ENCODE assay signal across 1 cellular context in the genomic region with DNA sequence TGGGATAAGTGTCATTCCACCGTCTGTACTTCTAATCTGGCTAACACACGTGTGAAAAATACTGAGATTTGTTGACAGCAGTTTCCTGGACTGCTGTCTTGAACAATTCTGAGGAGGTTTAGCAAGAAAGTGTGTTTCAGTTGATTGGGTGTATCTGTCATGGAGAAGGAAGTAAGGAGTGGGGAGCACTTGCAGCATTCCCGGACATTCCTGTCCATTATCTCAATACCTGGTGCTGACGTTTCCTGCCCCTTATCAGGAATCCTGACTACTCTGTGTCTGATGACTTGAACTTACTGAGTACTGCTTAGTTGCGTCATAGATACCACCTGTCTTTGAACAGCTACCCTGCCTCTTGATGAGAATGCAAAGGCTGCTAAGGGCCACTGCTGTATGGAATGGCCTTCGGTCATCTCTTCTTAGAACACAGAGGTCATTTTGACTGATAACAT.
A peak's percentile ranks its signal among the peaks of the same experiment; 100 is the strongest.
TF ChIP-seq lines count a peak whose summit lies in the region.

No MANE protein-coding gene starts in this region.

TF ChIP-seq in K562, 482 proteins besides CTCF, POLR2A, EP300 and RAD21 (continued from another document and continues in another):
- TF ChIP-seq, protein P1, sequence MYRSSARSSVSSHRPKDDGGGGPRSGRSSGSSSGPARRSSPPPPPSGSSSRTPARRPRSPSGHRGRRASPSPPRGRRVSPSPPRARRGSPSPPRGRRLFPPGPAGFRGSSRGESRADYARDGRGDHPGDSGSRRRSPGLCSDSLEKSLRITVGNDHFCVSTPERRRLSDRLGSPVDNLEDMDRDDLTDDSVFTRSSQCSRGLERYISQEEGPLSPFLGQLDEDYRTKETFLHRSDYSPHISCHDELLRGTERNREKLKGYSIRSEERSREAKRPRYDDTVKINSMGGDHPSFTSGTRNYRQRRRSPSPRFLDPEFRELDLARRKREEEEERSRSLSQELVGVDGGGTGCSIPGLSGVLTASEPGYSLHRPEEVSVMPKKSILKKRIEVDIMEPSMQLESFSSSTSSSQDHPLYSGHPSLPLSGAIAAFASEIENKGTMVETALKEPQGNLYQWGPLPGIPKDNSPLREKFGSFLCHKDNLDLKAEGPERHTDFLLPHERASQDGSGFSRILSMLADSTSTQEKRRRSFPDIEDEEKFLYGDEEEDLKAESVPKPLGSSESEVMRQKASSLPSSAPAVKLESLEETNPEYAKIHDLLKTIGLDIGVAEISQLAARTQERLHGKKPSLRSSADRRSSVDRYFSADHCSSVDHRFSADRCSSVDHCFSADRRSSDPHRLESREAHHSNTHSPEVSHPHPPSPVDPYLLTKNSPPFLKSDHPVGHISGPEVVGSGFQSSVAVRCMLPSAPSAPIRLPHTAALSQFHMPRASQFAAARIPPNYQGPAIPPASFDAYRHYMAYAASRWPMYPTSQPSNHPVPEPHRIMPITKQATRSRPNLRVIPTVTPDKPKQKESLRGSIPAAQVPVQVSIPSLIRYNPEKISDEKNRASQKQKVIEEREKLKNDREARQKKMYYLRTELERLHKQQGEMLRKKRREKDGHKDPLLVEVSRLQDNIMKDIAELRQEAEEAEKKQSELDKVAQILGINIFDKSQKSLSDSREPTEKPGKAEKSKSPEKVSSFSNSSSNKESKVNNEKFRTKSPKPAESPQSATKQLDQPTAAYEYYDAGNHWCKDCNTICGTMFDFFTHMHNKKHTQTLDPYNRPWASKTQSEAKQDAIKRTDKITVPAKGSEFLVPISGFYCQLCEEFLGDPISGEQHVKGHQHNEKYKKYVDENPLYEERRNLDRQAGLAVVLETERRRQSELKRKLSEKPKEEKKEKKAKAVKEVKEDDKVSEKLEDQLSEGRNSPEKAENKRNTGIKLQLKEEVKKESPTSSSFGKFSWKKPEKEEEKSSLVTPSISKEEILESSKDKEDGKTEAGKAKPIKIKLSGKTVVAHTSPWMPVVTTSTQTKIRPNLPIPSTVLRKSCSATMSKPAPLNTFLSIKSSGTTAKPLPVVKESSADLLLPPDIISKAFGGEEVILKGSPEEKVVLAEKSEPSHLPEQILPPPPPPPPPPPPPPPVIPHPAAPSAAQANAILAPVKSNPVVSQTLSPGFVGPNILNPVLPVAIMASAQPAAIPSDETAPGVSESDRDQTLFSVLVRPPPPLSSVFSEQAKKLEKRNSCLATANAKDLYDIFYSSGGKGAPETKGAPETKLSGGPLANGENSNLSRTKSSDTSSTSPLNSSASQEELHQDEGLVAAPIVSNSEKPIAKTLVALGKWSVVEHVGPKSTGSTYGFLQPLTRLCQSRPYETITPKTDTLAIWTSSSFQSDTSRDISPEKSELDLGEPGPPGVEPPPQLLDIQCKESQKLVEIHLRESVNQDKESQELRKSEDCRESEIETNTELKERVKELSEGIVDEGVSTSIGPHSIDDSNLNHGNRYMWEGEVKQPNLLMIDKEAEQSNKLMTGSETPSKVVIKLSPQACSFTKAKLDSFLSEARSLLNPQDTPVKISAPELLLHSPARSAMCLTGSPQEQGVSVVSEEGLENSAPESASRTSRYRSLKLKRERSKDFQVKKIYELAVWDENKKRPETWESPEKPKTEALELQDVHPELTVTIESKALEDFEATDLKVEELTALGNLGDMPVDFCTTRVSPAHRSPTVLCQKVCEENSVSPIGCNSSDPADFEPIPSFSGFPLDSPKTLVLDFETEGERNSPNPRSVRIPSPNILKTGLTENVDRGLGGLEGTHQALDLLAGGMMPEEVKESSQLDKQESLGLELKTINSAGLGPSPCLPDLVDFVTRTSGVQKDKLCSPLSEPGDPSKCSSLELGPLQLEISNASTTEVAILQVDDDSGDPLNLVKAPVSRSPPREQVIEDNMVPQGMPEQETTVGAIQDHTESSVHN (IDR thresholded peaks at IDR 0.05; ENCODE audit: borderline replicate concordance in 1 of 2, low read depth in 1 of 2), result no peak
- TF ChIP-seq OTX1 (CRISPR knock-in tag; IDR thresholded peaks at IDR 0.05) (no peak), NCOR1 (IDR thresholded peaks at IDR 0.05) (peak; percentile 39; the same call in 1 of the 2 replicates), CBFA2T3 (IDR thresholded peaks at IDR 0.05) (peak; percentile 58), ZC3H8 (IDR thresholded peaks at IDR 0.05) (no peak), SAP30 (IDR thresholded peaks at IDR 0.05; ENCODE audit: borderline replicate concordance, insufficient read depth, low read depth, low read length, poor library complexity, severe bottlenecking) (no peak), RCOR1 (IDR thresholded peaks at IDR 0.05; ENCODE audit: borderline replicate concordance in 1 of 2, low read depth in 2 of 2, low read length in 2 of 2) (peak in 1 of 2 experiments; percentile 63; a peak in 1 of 4 replicates), ZNF785 (CRISPR knock-in tag; IDR thresholded peaks at IDR 0.05) (no peak), HEY1 (CRISPR knock-in tag; IDR thresholded peaks at IDR 0.05; ENCODE audit: borderline replicate concordance) (no peak), ETV1 (tag; conservative IDR thresholded peaks at IDR 0.05; ENCODE audit: low read depth) (0 out of 2 replicates have a peak, but pooled peaks have one; percentile 34), BHLHE40 (IDR thresholded peaks at IDR 0.05; ENCODE audit: low read length) (no peak), SNRNP70 (optimal IDR thresholded peaks at IDR 0.05; ENCODE audit: low read depth, low read length) (no peak), SMC3 (conservative IDR thresholded peaks at IDR 0.05; ENCODE audit: insufficient read depth, low read depth, low read length) (no peak), FOXM1 (IDR thresholded peaks at IDR 0.05; ENCODE audit: low read depth) (no peak), FOXM1 (CRISPR knock-in tag; IDR thresholded peaks at IDR 0.05; ENCODE audit: low read depth) (no peak), CTBP1 (IDR thresholded peaks at IDR 0.05; ENCODE audit: borderline replicate concordance) (0 out of 2 replicates have a peak, but pooled peaks have one; percentile 30), ZNF12 (CRISPR knock-in tag; IDR thresholded peaks at IDR 0.05) (no peak), ZFP1 (CRISPR knock-in tag; IDR thresholded peaks at IDR 0.05) (no peak), BDP1 (IDR thresholded peaks at IDR 0.05; ENCODE audit: insufficient read depth, insufficient read length) (no peak), HDAC1 (IDR thresholded peaks at IDR 0.05) (peak in 1 of 2 experiments; percentile 34; a peak in 1 of 4 replicates), NFXL1 (CRISPR knock-in tag; IDR thresholded peaks at IDR 0.05) (no peak), ATF1 (CRISPR knock-in tag; IDR thresholded peaks at IDR 0.05) (no peak), ATF1 (tag; IDR thresholded peaks at IDR 0.05) (peak; percentile 30), ZNF224 (CRISPR knock-in tag; IDR thresholded peaks at IDR 0.05) (no peak), ZC3H11A (IDR thresholded peaks at IDR 0.05; ENCODE audit: low read depth, low read length) (no peak), FOS (IDR thresholded peaks at IDR 0.05; ENCODE audit: extremely low read depth, insufficient read length) (no peak), GABPB1 (CRISPR knock-in tag; IDR thresholded peaks at IDR 0.05) (no peak), ZNF239 (CRISPR knock-in tag; IDR thresholded peaks at IDR 0.05) (no peak), ZNF699 (CRISPR knock-in tag; IDR thresholded peaks at IDR 0.05; ENCODE audit: insufficient replicate concordance) (no peak), STAT5A (IDR thresholded peaks at IDR 0.05; ENCODE audit: borderline replicate concordance, low read length) (0 out of 2 replicates have a peak, but pooled peaks have one; percentile 21), TCFL5 (CRISPR knock-in tag; conservative IDR thresholded peaks at IDR 0.05) (no peak), ZNF507 (tag; conservative IDR thresholded peaks at IDR 0.05) (no peak), ZNF764 (CRISPR knock-in tag; IDR thresholded peaks at IDR 0.05; ENCODE audit: low read depth) (no peak), NR4A1 (CRISPR knock-in tag; IDR thresholded peaks at IDR 0.05) (no peak), NR4A1 (tag; IDR thresholded peaks at IDR 0.05) (no peak), HNRNPK (IDR thresholded peaks at IDR 0.05; ENCODE audit: low read depth, low read length, poor library complexity, severe bottlenecking) (no peak), CBX2 (IDR thresholded peaks at IDR 0.05; ENCODE audit: insufficient read depth, low read length, poor library complexity, severe bottlenecking) (no peak), CEBPG (CRISPR knock-in tag; IDR thresholded peaks at IDR 0.05) (no peak), CEBPG (tag; conservative IDR thresholded peaks at IDR 0.05 in 1 of 2, IDR thresholded peaks at IDR 0.05 in 1 of 2) (peak; percentile 28 to 69; a peak in 3 of 4 replicates), TCF3 (CRISPR knock-in tag; IDR thresholded peaks at IDR 0.05) (peak; percentile 55; the same call in 1 of the 2 replicates), KDM1A (IDR thresholded peaks at IDR 0.05) (peak; percentile 69 to 72), SMAD2 (IDR thresholded peaks at IDR 0.05; ENCODE audit: low read depth, low read length) (no peak), TBP (optimal IDR thresholded peaks at IDR 0.05; ENCODE audit: low read depth, low read length) (no peak), KDM5B (IDR thresholded peaks at IDR 0.05; ENCODE audit: insufficient replicate concordance, low read depth, low read length) (no peak), GATA2 (CRISPR knock-in tag; IDR thresholded peaks at IDR 0.05) (no peak), CBX1 (IDR thresholded peaks at IDR 0.05; ENCODE audit: low read depth) (no peak), FOSL1 (tag; conservative IDR thresholded peaks at IDR 0.05) (no peak), ZNF140 (CRISPR knock-in tag; IDR thresholded peaks at IDR 0.05) (no peak), KLF10 (CRISPR knock-in tag; IDR thresholded peaks at IDR 0.05) (no peak)
- TF ChIP-seq, protein P2, sequence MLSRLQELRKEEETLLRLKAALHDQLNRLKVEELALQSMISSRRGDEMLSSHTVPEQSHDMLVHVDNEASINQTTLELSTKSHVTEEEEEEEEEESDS (CRISPR knock-in tag; IDR thresholded peaks at IDR 0.05), result no peak
- TF ChIP-seq, protein P3, sequence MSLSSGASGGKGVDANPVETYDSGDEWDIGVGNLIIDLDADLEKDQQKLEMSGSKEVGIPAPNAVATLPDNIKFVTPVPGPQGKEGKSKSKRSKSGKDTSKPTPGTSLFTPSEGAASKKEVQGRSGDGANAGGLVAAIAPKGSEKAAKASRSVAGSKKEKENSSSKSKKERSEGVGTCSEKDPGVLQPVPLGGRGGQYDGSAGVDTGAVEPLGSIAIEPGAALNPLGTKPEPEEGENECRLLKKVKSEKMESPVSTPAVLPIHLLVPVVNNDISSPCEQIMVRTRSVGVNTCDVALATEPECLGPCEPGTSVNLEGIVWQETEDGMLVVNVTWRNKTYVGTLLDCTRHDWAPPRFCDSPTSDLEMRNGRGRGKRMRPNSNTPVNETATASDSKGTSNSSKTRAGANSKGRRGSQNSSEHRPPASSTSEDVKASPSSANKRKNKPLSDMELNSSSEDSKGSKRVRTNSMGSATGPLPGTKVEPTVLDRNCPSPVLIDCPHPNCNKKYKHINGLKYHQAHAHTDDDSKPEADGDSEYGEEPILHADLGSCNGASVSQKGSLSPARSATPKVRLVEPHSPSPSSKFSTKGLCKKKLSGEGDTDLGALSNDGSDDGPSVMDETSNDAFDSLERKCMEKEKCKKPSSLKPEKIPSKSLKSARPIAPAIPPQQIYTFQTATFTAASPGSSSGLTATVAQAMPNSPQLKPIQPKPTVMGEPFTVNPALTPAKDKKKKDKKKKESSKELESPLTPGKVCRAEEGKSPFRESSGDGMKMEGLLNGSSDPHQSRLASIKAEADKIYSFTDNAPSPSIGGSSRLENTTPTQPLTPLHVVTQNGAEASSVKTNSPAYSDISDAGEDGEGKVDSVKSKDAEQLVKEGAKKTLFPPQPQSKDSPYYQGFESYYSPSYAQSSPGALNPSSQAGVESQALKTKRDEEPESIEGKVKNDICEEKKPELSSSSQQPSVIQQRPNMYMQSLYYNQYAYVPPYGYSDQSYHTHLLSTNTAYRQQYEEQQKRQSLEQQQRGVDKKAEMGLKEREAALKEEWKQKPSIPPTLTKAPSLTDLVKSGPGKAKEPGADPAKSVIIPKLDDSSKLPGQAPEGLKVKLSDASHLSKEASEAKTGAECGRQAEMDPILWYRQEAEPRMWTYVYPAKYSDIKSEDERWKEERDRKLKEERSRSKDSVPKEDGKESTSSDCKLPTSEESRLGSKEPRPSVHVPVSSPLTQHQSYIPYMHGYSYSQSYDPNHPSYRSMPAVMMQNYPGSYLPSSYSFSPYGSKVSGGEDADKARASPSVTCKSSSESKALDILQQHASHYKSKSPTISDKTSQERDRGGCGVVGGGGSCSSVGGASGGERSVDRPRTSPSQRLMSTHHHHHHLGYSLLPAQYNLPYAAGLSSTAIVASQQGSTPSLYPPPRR (CRISPR knock-in tag; IDR thresholded peaks at IDR 0.05; ENCODE audit: borderline replicate concordance), result no peak
- TF ChIP-seq, protein P4, sequence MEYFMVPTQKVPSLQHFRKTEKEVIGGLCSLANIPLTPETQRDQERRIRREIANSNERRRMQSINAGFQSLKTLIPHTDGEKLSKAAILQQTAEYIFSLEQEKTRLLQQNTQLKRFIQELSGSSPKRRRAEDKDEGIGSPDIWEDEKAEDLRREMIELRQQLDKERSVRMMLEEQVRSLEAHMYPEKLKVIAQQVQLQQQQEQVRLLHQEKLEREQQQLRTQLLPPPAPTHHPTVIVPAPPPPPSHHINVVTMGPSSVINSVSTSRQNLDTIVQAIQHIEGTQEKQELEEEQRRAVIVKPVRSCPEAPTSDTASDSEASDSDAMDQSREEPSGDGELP (CRISPR knock-in tag; IDR thresholded peaks at IDR 0.05; ENCODE audit: borderline replicate concordance), result no peak
- TF ChIP-seq, protein P5, sequence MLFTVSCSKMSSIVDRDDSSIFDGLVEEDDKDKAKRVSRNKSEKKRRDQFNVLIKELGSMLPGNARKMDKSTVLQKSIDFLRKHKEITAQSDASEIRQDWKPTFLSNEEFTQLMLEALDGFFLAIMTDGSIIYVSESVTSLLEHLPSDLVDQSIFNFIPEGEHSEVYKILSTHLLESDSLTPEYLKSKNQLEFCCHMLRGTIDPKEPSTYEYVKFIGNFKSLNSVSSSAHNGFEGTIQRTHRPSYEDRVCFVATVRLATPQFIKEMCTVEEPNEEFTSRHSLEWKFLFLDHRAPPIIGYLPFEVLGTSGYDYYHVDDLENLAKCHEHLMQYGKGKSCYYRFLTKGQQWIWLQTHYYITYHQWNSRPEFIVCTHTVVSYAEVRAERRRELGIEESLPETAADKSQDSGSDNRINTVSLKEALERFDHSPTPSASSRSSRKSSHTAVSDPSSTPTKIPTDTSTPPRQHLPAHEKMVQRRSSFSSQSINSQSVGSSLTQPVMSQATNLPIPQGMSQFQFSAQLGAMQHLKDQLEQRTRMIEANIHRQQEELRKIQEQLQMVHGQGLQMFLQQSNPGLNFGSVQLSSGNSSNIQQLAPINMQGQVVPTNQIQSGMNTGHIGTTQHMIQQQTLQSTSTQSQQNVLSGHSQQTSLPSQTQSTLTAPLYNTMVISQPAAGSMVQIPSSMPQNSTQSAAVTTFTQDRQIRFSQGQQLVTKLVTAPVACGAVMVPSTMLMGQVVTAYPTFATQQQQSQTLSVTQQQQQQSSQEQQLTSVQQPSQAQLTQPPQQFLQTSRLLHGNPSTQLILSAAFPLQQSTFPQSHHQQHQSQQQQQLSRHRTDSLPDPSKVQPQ (CRISPR knock-in tag; IDR thresholded peaks at IDR 0.05; ENCODE audit: borderline replicate concordance), result no peak
- TF ChIP-seq, protein P6, sequence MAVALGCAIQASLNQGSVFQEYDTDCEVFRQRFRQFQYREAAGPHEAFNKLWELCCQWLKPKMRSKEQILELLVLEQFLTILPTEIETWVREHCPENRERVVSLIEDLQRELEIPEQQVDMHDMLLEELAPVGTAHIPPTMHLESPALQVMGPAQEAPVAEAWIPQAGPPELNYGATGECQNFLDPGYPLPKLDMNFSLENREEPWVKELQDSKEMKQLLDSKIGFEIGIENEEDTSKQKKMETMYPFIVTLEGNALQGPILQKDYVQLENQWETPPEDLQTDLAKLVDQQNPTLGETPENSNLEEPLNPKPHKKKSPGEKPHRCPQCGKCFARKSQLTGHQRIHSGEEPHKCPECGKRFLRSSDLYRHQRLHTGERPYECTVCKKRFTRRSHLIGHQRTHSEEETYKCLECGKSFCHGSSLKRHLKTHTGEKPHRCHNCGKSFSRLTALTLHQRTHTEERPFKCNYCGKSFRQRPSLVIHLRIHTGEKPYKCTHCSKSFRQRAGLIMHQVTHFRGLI (CRISPR knock-in tag; IDR thresholded peaks at IDR 0.05), result no peak
